In the genomic region with DNA sequence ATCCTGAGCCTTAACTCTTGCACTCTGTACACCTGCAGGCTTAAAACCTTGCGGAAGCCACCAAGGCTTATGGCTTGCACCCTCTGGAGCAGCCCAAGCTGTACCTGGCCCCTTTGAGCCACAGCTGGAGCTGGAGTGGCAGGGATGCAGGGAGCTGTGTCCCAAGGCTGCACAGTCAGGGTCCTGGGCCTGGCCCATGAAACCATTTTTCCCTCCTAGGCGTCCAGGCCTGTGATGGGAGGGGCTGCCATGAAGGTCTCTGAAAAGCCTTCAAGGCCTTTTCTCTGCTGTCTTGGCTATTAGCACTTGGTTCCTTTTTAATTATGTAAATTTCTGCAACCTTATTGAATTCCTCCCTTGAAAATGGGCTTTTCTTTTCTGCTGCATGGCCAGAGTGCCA, we compare ENCODE assay signal across 4 cellular contexts. TPM values are rescaled to one million over a fixed set of nuclear protein-coding genes. Genes with fewer than 3 reads are reported as not detected.
"Had no signal": no experiment of that assay in that cellular context is flagged by ENCODE, and none has a peak within 500 bp of the region (broad histone marks: within the 10 kb centered on the region; RNA-seq: fewer than 3 reads in every experiment).

No MANE protein-coding gene starts in this region.

- ATAC-seq: GM12878 had no signal

- H3K4me3 ChIP-seq: GM12878 had no signal

- DNase-seq: GDM1, GF-D8 had no signal

RNA-seq across cellular contexts. Expression of gene FAM124B, which starts 56.4 kb away (rescaled TPM):
- total RNA-seq: G401, GM12878 had no signal
- polyA plus RNA-seq: GM12878 had no signal
